In genomic region chr11:56990702-56991101, GRCh38 we compare ENCODE assay signal across 9 cellular contexts. TPM values are rescaled to one million over a fixed set of nuclear protein-coding genes. Genes with fewer than 3 reads are reported as not detected.
"Had no signal": no experiment of that assay in that cellular context is flagged by ENCODE, and none has a peak within 500 bp of the region (broad histone marks: within the 10 kb centered on the region; RNA-seq: fewer than 3 reads in every experiment).

No MANE protein-coding gene starts in this region.

- H3K4me3 ChIP-seq: GM12878 had no signal

- FAIRE-seq: G401.6, GM12878, GM12891, GM12892, GM18507, GM19239 had no signal

- ATAC-seq: GM12878 had no signal

- DNase-seq: GDM1, GF-D8 had no signal

RNA-seq across cellular contexts. Expression of gene OR5AK2, which starts 2.0 kb away (rescaled TPM):
- total RNA-seq: G401, GM12878 had no signal
- polyA plus RNA-seq: GM12878 had no signal
